Comparison of ENCODE assay signal across 25 cellular contexts in the genomic region with DNA sequence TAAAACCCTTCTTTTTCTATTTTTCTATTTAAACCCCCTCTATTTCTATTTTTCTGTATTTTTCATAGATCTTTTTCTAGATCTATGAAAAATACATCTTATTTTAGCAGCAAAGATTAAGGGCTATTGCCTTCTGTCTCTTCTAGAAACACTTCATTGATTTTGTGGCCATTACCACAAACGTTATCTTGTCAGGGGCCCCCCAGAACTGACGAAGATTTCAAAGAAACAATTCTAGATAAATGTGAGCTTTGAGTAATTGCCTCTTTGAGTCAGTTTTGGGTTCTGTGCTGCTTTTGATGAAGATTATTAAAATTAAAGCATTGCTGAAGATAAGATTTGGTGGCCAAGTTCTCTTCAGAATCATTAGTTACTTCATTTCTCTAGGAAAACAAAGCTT.
"Had no signal": no experiment of that assay in that cellular context is flagged by ENCODE, and none has a peak within 500 bp of the region (broad histone marks: within the 10 kb centered on the region; RNA-seq: fewer than 3 reads in every experiment).

No MANE protein-coding gene starts in this region.

- H3K27ac ChIP-seq: brain microvascular endothelial cell, coronary artery, WERI-Rb-1 had no signal

- DNase-seq: activated B cell treated with CpG ODN at 0.5 μM for 24 hours; activated CD4-positive, alpha-beta T cell treated with anti-CD3 and anti-CD28 coated beads for 48 hours; activated CD4-positive, alpha-beta T cell treated with anti-CD3 and anti-CD28 coated beads, Interleukin-2, amount 50 U/mL, for 1 hour; activated CD4-positive, alpha-beta T cell treated with anti-CD3 and anti-CD28 coated beads, Interleukin-2, amount 50 U/mL, for 48 hours; activated CD8-positive, alpha-beta memory T cell treated with anti-CD3 and anti-CD28 coated beads for 24 hours; activated CD8-positive, alpha-beta T cell treated with anti-CD3 and anti-CD28 coated beads for 36 hours; activated effector memory CD4-positive, alpha-beta T cell treated with Interleukin-2 at 50 U/mL for 16 hours; activated gamma-delta T cell treated with Interleukin-2 at 50 U/mL for 16 hours; activated naive CD4-positive, alpha-beta T cell treated with anti-CD3 and anti-CD28 coated beads, Interleukin-2, amount 50 U/mL, for 16 hours; activated naive CD4-positive, alpha-beta T cell treated with Interleukin-2 at 50 U/mL for 16 hours; activated T-cell treated with anti-CD3 and anti-CD28 coated beads, Interleukin-2, amount 50 U/mL, for 4 hours; amniotic stem cell; anterior cingulate cortex; brain microvascular endothelial cell; dorsolateral prefrontal cortex; effector memory CD4-positive, alpha-beta T cell; endodermal cell; foreskin fibroblast; head of caudate nucleus; T1000; WERI-Rb-1 had no signal

- H3K36me3 ChIP-seq: brain microvascular endothelial cell, WERI-Rb-1 had no signal

- H3K27me3 ChIP-seq: brain microvascular endothelial cell, dorsolateral prefrontal cortex had no signal

- ATAC-seq: activated CD4-positive, CD25-positive, alpha-beta regulatory T cell treated with anti-CD3 and anti-CD28 coated beads, Interleukin-2, amount 50 U/mL, for 24 hours; activated CD8-positive, alpha-beta T cell treated with anti-CD3 and anti-CD28 coated beads for 36 hours; activated T-cell treated with anti-CD3 and anti-CD28 coated beads, Interleukin-2, amount 50 U/mL, for 4 hours; activated T-helper 17 cell treated with anti-CD3 and anti-CD28 coated beads, Interleukin-2, amount 50 U/mL, for 72 hours; esophagus mucosa had no signal

- H3K4me3 ChIP-seq: coronary artery, dorsolateral prefrontal cortex had no signal
